In genomic region chr21:29024474-29025327, GRCh38 we compare ENCODE assay signal across 8 cellular contexts. TPM values are rescaled to one million over a fixed set of nuclear protein-coding genes. Genes with fewer than 3 reads are reported as not detected.
DNase-seq lines count a peak whose midpoint lies in the region; ATAC-seq, FAIRE-seq and TF ChIP-seq lines count a peak whose summit lies in the region.

Gene USP16 (plus strand): TSS chr21:29024668. CDS start chr21:29027914, 3,246 bp downstream.

- H2BK12ac ChIP-seq in trophoblast cell (ENCODE audit: low read length): no peak within 1 kb of the TSS

- H3K27ac Mint-ChIP-seq in T-cell: peak within 1 kb of the TSS; percentile 97 to 100

- peak within 1 kb of the TSS; percentile 84 for H3K4me3 ChIP-seq in trophoblast cell (ENCODE audit: low read depth, low read length)
- peak within 1 kb of the TSS; percentile 54 to 76 (median 60) for H3K4me3 ChIP-seq in transverse colon

- DNase-seq in GM12891 (ENCODE audit: insufficient read length, low spot score): peak; percentile 85
- peak; percentile 88 for DNase-seq in NCI-H1436 treated with DMSO at 0.1 percent for 48 hours (lab: John Stamatoyannopoulos, UW)
- peak; percentile 90 to 97 (median 93) for DNase-seq in T-cell
- DNase-seq in cardiac septum (ENCODE audit: low spot score): peak; percentile 97
- peak; percentile 95 to 98 for DNase-seq in trophoblast cell
- DNase-seq in transverse colon: peak; percentile 97

- in situ Hi-C loops in transverse colon (cut with MboI; ENCODE audit: low pct_ligation_motif_present in 1 of 4, low pct_unique_long_range_greater_than_20kb in 1 of 4, low sequenced_read_pairs in 3 of 4): no loop called here

- peak within 1 kb of the TSS; percentile 100 for H3K14ac ChIP-seq in trophoblast cell (ENCODE audit: low read length)

- peaks cover 14% of the 10 kb centered on the region for H3K36me3 Mint-ChIP-seq in T-cell

- peak in 3 of 5 experiments; percentile 21 to 70 (median 64) for TF ChIP-seq CTCF in transverse colon (IDR thresholded peaks at IDR 0.05)

- FAIRE-seq in GM12891 (lab: Jason Lieb, UNC): peak; percentile 97

- H2BK5ac ChIP-seq in trophoblast cell (ENCODE audit: low read depth, low read length, poor library complexity): peak within 1 kb of the TSS; percentile 99

- H4K8ac ChIP-seq in trophoblast cell (ENCODE audit: low read depth, low read length): peak within 1 kb of the TSS; percentile 100

- TF ChIP-seq POLR2A in GM12891 (IDR thresholded peaks at IDR 0.05; ENCODE audit: low read depth, low read length) (peak; percentile 92), transverse colon (IDR thresholded peaks at IDR 0.05) (peak; percentile 77)

- intact Hi-C loops in cardiac septum (cut with DNase I): loop anchor here (2.0 to 5.0 kb wide), 2 partner anchors 32 to 48 kb away; partner anchors contain the start of genes CCT8 and LTN1
- intact Hi-C loops in transverse colon (cut with DNase I; ENCODE audit: low total_unique reads): no loop called here

- no peaks in the 10 kb centered on the region for H3K27me3 Mint-ChIP-seq in T-cell

- no peaks in the 10 kb centered on the region for H3K9me3 ChIP-seq in trophoblast cell (ENCODE audit: insufficient read depth, low read depth, low read length)
- H3K9me3 ChIP-seq in transverse colon: no peaks in the 10 kb centered on the region

- H3K27me3 ChIP-seq in trophoblast cell (ENCODE audit: insufficient read depth, low read length): no peaks in the 10 kb centered on the region
- no peaks in the 10 kb centered on the region for H3K27me3 ChIP-seq in transverse colon

- peak within 1 kb of the TSS; percentile 99 for H2AFZ ChIP-seq in trophoblast cell (ENCODE audit: insufficient read depth, low read length, poor library complexity)

- H3K9ac ChIP-seq in trophoblast cell (ENCODE audit: low read length): peak within 1 kb of the TSS; percentile 88

- peak within 1 kb of the TSS; percentile 94 for H2BK120ac ChIP-seq in trophoblast cell (ENCODE audit: insufficient read depth, low read length, poor library complexity)

- no peaks in the 10 kb centered on the region for H3K9me3 Mint-ChIP-seq in T-cell

- H3K27ac ChIP-seq in adipose tissue (ENCODE audit: low read depth, low read length) (peak within 1 kb of the TSS; percentile 96), trophoblast cell (ENCODE audit: low read depth, low read length) (peak within 1 kb of the TSS; percentile 89), transverse colon (peak within 1 kb of the TSS; percentile 93 to 98 (median 97))

- CTCF ChIA-PET in T-cell (lab: Charles Lee): interaction anchor here (0.7 to 2.6 kb wide), 8 partner anchors 10 to 279 kb away, joined by 3 to 19 read pairs (median 4); partner anchors contain the start of gene LTN1 (in 1 of the 2)

- peaks cover 10% of the 10 kb centered on the region for H3K79me1 ChIP-seq in trophoblast cell (ENCODE audit: low read length)

- H3K23ac ChIP-seq in trophoblast cell (ENCODE audit: low read length): no peak within 1 kb of the TSS

- peak within 1 kb of the TSS; percentile 100 for H3K18ac ChIP-seq in trophoblast cell (ENCODE audit: low read length)

- H3K4me3 Mint-ChIP-seq in T-cell: peak within 1 kb of the TSS; percentile 92 to 99 (median 98)

- peak within 1 kb of the TSS; percentile 90 for H4K12ac ChIP-seq in trophoblast cell (ENCODE audit: low read depth, low read length)

- no peak for TF ChIP-seq EP300 in transverse colon (IDR thresholded peaks at IDR 0.05; ENCODE audit: low read depth)

- H2AK5ac ChIP-seq in trophoblast cell (ENCODE audit: low read length): peak within 1 kb of the TSS; percentile 95

- 0% methylated on average over 48 of the region's 48 CpGs for WGBS in adipose tissue, 3 donors
- no CpG with 5 or more reads among the region's 48 CpGs for WGBS in trophoblast cell (ENCODE audit: extremely low coverage, insufficient coverage, insufficient read length)
- 0% methylated on average over 6 to 48 of the region's 48 CpGs for WGBS in transverse colon (ENCODE audit: low coverage in 1 of 2), 2 donors

- H3K79me2 ChIP-seq in trophoblast cell (ENCODE audit: control insufficient read depth, insufficient read depth, low read length, poor library complexity): peaks cover 2% of the 10 kb centered on the region

- peaks cover 50 to 61% (median 60%) of the 10 kb centered on the region in 3 donors for H3K4me1 Mint-ChIP-seq in T-cell

- POLR2A ChIA-PET in T-cell (lab: Charles Lee): interaction anchor here (0.6 to 7.2 kb wide), 13 partner anchors 22 to 306 kb away, joined by 3 to 106 read pairs (median 5); partner anchors contain the start of gene LTN1 (in 2 of the 2)

- H3K4me2 ChIP-seq in trophoblast cell (ENCODE audit: low read length): peak within 1 kb of the TSS; percentile 80

- H4K91ac ChIP-seq in trophoblast cell (ENCODE audit: low read depth, low read length): peak within 1 kb of the TSS; percentile 96

- peak within 1 kb of the TSS; percentile 91 for H3K4ac ChIP-seq in trophoblast cell (ENCODE audit: low read depth, low read length)

- peak; percentile 99 for ATAC-seq in HG02840 (IDR thresholded peaks at IDR 0.05; ENCODE audit: low FRiP score, unreplicated experiment)
- peak; percentile 90 to 94 (median 94) for ATAC-seq in T-cell (replicated peaks in 1 of 4)

- peaks cover 0 to 3% of the 10 kb centered on the region in 2 experiments for H3K36me3 ChIP-seq in trophoblast cell (ENCODE audit: control insufficient read depth in 1 of 2, insufficient read depth in 2 of 2, low read length in 2 of 2)
- no peaks in the 10 kb centered on the region for H3K36me3 ChIP-seq in transverse colon

- H3K4me1 ChIP-seq in trophoblast cell (ENCODE audit: control insufficient read depth in 1 of 2, insufficient read depth in 2 of 2, low read length in 2 of 2) (peaks cover 0 to 3% of the 10 kb centered on the region in 2 experiments), transverse colon (peaks cover 0 to 28% (median 15%) of the 10 kb centered on the region in 4 donors)

TF ChIP-seq in GM12891, 5 proteins besides CTCF, POLR2A, EP300 and RAD21:
- no peak for TF ChIP-seq PAX5 (IDR thresholded peaks at IDR 0.05; ENCODE audit: insufficient read depth, low read length, severe bottlenecking)
- peak; percentile 45; the same call in 1 of the 2 replicates for TF ChIP-seq POU2F2 (IDR thresholded peaks at IDR 0.05; ENCODE audit: low read depth, low read length)
- peak; percentile 96 for TF ChIP-seq POLR2AphosphoS5 (IDR thresholded peaks at IDR 0.05; ENCODE audit: low read depth, low read length)
- TF ChIP-seq SPI1 (IDR thresholded peaks at IDR 0.05; ENCODE audit: low read depth, low read length): peak; percentile 52
- TF ChIP-seq TAF1 (IDR thresholded peaks at IDR 0.05; ENCODE audit: low read depth, low read length): peak; percentile 68; the same call in 1 of the 2 replicates

RNA-seq across cellular contexts. Expression of gene USP16, which starts in this region (rescaled TPM):
- 24.4 TPM for polyA plus RNA-seq in GM12891 (2012; ENCODE audit: low read depth, missing spikeins)
- 10 to 100 TPM; 41.8 to 68.7 (median 45.4) TPM for total RNA-seq in T-cell
- 10 to 100 TPM; 21.0 to 31.7 (median 29.7) TPM for polyA plus RNA-seq in adipose tissue
- total RNA-seq in cardiac septum: 37.8 TPM
- polyA plus RNA-seq in trophoblast cell (2013): 29.0 and 31.2 TPM in 2 replicates
- total RNA-seq in transverse colon: 10 to 100 TPM; 12.9 to 34.9 (median 22.0) TPM

Comparison
In these comparisons a context has a peak if more than half of its experiments do, and no peak if none do; other contexts are left out.
1. Peak in every context shown above with its lines: DNase-seq, ATAC-seq, H3K4me3 ChIP-seq and H3K27ac ChIP-seq.